Comparison of ENCODE assay signal across 21 cellular contexts in genomic region chr1:228278432-228278941, GRCh38.
"Had no signal": no experiment of that assay in that cellular context is flagged by ENCODE, and none has a peak within 500 bp of the region (broad histone marks: within the 10 kb centered on the region; RNA-seq: fewer than 3 reads in every experiment).

No MANE protein-coding gene starts in this region.

- H3K27ac Mint-ChIP-seq: activated CD8-positive, alpha-beta T cell treated with anti-CD3 and anti-CD28 coated beads for 36 hours; activated T-helper 17 cell treated with anti-CD3 and anti-CD28 coated beads, Interleukin-2, amount 50 U/mL, for 72 hours; endodermal cell; memory B cell had no signal

- H3K9me3 ChIP-seq: ascending aorta, breast epithelium, heart left ventricle, left lung, prostate gland, stomach, testis, upper lobe of left lung had no signal

- ATAC-seq: activated CD8-positive, alpha-beta T cell treated with anti-CD3 and anti-CD28 coated beads for 36 hours; activated T-helper 17 cell treated with anti-CD3 and anti-CD28 coated beads, Interleukin-2, amount 50 U/mL, for 72 hours; heart left ventricle; left lung; naive thymus-derived CD8-positive, alpha-beta T cell; SK-N-SH treated with all-trans-retinoic acid at 6 μM for 48 hours had no signal

- DNase-seq: activated CD8-positive, alpha-beta T cell treated with anti-CD3 and anti-CD28 coated beads for 36 hours; activated naive CD4-positive, alpha-beta T cell treated with Interleukin-2 at 50 U/mL for 16 hours; nucleus accumbens; stimulated activated CD4-positive, alpha-beta T cell treated with anti-CD3 and anti-CD28 coated beads, Interleukin-12 subunit alpha, Interleukin-12 subunit beta, amount 100 ng/mL, for 4 hours; stimulated activated CD4-positive, alpha-beta T cell treated with anti-CD3 and anti-CD28 coated beads, Interleukin-2, amount 100 ng/mL, for 24 hours; stomach; T-helper 1 cell; T1000 had no signal

- H3K27me3 ChIP-seq: ascending aorta, breast epithelium, heart left ventricle, stomach, testis, upper lobe of left lung had no signal

- H3K4me3 Mint-ChIP-seq: activated CD8-positive, alpha-beta T cell treated with anti-CD3 and anti-CD28 coated beads for 36 hours; activated T-helper 17 cell treated with anti-CD3 and anti-CD28 coated beads, Interleukin-2, amount 50 U/mL, for 72 hours; endodermal cell; memory B cell had no signal

- H3K4me1 ChIP-seq: breast epithelium, prostate gland, testis had no signal

- H3K27ac ChIP-seq: ascending aorta, breast epithelium, heart left ventricle, left lung, prostate gland, stomach, testis, upper lobe of left lung had no signal

- H3K4me3 ChIP-seq: ascending aorta, breast epithelium, heart left ventricle, left lung, prostate gland, stomach, testis, upper lobe of left lung had no signal

- H3K27me3 Mint-ChIP-seq: activated CD8-positive, alpha-beta T cell treated with anti-CD3 and anti-CD28 coated beads for 36 hours; activated T-helper 17 cell treated with anti-CD3 and anti-CD28 coated beads, Interleukin-2, amount 50 U/mL, for 72 hours; memory B cell; naive thymus-derived CD8-positive, alpha-beta T cell had no signal

- H3K4me1 Mint-ChIP-seq: activated T-helper 17 cell treated with anti-CD3 and anti-CD28 coated beads, Interleukin-2, amount 50 U/mL, for 72 hours; endodermal cell had no signal

- H3K36me3 ChIP-seq: breast epithelium, prostate gland had no signal

- FAIRE-seq: frontal cortex had no signal

- H3K9me3 Mint-ChIP-seq: activated CD8-positive, alpha-beta T cell treated with anti-CD3 and anti-CD28 coated beads for 36 hours; activated T-helper 17 cell treated with anti-CD3 and anti-CD28 coated beads, Interleukin-2, amount 50 U/mL, for 72 hours; endodermal cell; memory B cell; naive thymus-derived CD8-positive, alpha-beta T cell had no signal
